Comparison of ENCODE assay signal across 9 cellular contexts in genomic region chr9:129027685-129028191, GRCh38. TPM values are rescaled to one million over a fixed set of nuclear protein-coding genes. Genes with fewer than 3 reads are reported as not detected.
DNase-seq lines count a peak whose midpoint lies in the region; ATAC-seq, FAIRE-seq and TF ChIP-seq lines count a peak whose summit lies in the region.
"Had no signal": no experiment of that assay in that cellular context is flagged by ENCODE, and none has a peak within 500 bp of the region (broad histone marks: within the 10 kb centered on the region; RNA-seq: fewer than 3 reads in every experiment).

No MANE protein-coding gene starts in this region.

- no peaks in the 10 kb centered on the region for H4K20me1 ChIP-seq in endothelial cell of umbilical vein (replicated peaks; ENCODE audit: control insufficient read depth, extremely low read depth, insufficient read depth, low read length)

- H3K9me1 ChIP-seq in endothelial cell of umbilical vein (replicated peaks; ENCODE audit: control insufficient read depth, extremely low read depth, insufficient read depth, low read length): no peaks in the 10 kb centered on the region

- H2AFZ ChIP-seq in endothelial cell of umbilical vein (ENCODE audit: low read depth, low read length): peak overlapping the region; percentile 53

- no peaks in the 10 kb centered on the region for H3K9me3 Mint-ChIP-seq in T-helper 1 cell treated with Interleukin-12 subunit alpha and Interleukin-12 subunit beta and Interleukin-4 antibody, amounts not matched to agents 30 μg/mL and 1 μg/mL, for 36 hours
- H3K9me3 Mint-ChIP-seq in natural killer cell: no peaks in the 10 kb centered on the region

- peak overlapping the region; percentile 84 for H3K4me3 Mint-ChIP-seq in T-helper 1 cell treated with Interleukin-12 subunit alpha and Interleukin-12 subunit beta and Interleukin-4 antibody, amounts not matched to agents 30 μg/mL and 1 μg/mL, for 36 hours
- peak overlapping the region; percentile 83 for H3K4me3 Mint-ChIP-seq in natural killer cell

- H3K4me3 ChIP-seq in endothelial cell of umbilical vein (replicated peaks in 1 of 3; ENCODE audit: insufficient read depth in 1 of 3, low read depth in 1 of 3, low read length in 3 of 3): peak overlapping the region; percentile 47 to 74 (median 54)

- peaks cover 27% of the 10 kb centered on the region for H3K79me2 ChIP-seq in endothelial cell of umbilical vein (ENCODE audit: control insufficient read depth, insufficient read depth, low read length)

- no peaks in the 10 kb centered on the region for H3K27me3 ChIP-seq in endothelial cell of umbilical vein (ENCODE audit: control insufficient read depth in 2 of 2, insufficient read depth in 2 of 2, low read length in 2 of 2)

- peaks cover 7% of the 10 kb centered on the region for H3K4me1 ChIP-seq in endothelial cell of umbilical vein (ENCODE audit: control insufficient read depth, extremely low read depth, insufficient read depth, low read length)

- peaks cover 20% of the 10 kb centered on the region for H3K4me1 Mint-ChIP-seq in T-helper 1 cell treated with Interleukin-12 subunit alpha and Interleukin-12 subunit beta and Interleukin-4 antibody, amounts not matched to agents 30 μg/mL and 1 μg/mL, for 36 hours (ENCODE audit: low read depth)
- H3K4me1 Mint-ChIP-seq in natural killer cell: peaks cover 6 to 18% of the 10 kb centered on the region in 2 donors

- dilution Hi-C loops in endothelial cell of umbilical vein (cut with MboI; ENCODE audit: extremely low pct_ligation_motif_present, low sequenced_read_pairs): no loop called here

- H3K27me3 Mint-ChIP-seq in T-helper 1 cell treated with Interleukin-12 subunit alpha and Interleukin-12 subunit beta and Interleukin-4 antibody, amounts not matched to agents 30 μg/mL and 1 μg/mL, for 36 hours (ENCODE audit: low read depth): no peaks in the 10 kb centered on the region
- no peaks in the 10 kb centered on the region for H3K27me3 Mint-ChIP-seq in natural killer cell (ENCODE audit: low read depth in 2 of 2)

- no peak overlapping the region for H3K27ac ChIP-seq in endothelial cell of umbilical vein (ENCODE audit: insufficient read depth, low read depth, low read length)

- no peak for TF ChIP-seq CTCF in endothelial cell of umbilical vein (IDR thresholded peaks at IDR 0.05; ENCODE audit: extremely low read depth in 1 of 2, insufficient read depth in 1 of 2, low read depth in 1 of 2, low read length in 2 of 2)
- TF ChIP-seq CTCF in natural killer cell (IDR thresholded peaks at IDR 0.05): no peak

- POLR2A ChIA-PET in endothelial cell of umbilical vein (lab: Charles Lee): interaction anchor here (0.7 kb wide), 1 partner anchor 71 kb away, joined by 5 read pairs; no protein-coding TSS in a partner anchor

- BruUV-seq in endothelial cell of umbilical vein (replicated peaks; lab: Mats Ljungman, UMichigan): no TSS peak

- no peaks in the 10 kb centered on the region for H3K36me3 Mint-ChIP-seq in T-helper 1 cell treated with Interleukin-12 subunit alpha and Interleukin-12 subunit beta and Interleukin-4 antibody, amounts not matched to agents 30 μg/mL and 1 μg/mL, for 36 hours (ENCODE audit: low read depth)
- H3K36me3 Mint-ChIP-seq in natural killer cell: no peaks in the 10 kb centered on the region

- H3K9ac ChIP-seq in endothelial cell of umbilical vein (replicated peaks; ENCODE audit: extremely low read depth, insufficient read depth, low read length): peak overlapping the region; percentile 32

- no peak for TF ChIP-seq POLR2A in endothelial cell of umbilical vein (IDR thresholded peaks at IDR 0.05; ENCODE audit: low read depth, low read length)

- ATAC-seq in GM19467 (IDR thresholded peaks at IDR 0.05; ENCODE audit: unreplicated experiment): peak; percentile 29
- peak; percentile 46 to 60 (median 59) for ATAC-seq in natural killer cell

- no peaks in the 10 kb centered on the region for H3K36me3 ChIP-seq in endothelial cell of umbilical vein (ENCODE audit: control insufficient read depth in 2 of 2, extremely low read depth in 1 of 2, insufficient read depth in 2 of 2, low read length in 2 of 2)

- peak overlapping the region; percentile 36 for H3K4me2 ChIP-seq in endothelial cell of umbilical vein (ENCODE audit: insufficient read depth, low read length)

- H3K9me3 ChIP-seq in endothelial cell of umbilical vein (replicated peaks; ENCODE audit: control insufficient read depth, insufficient read depth, low read length): no peaks in the 10 kb centered on the region

- DNase-seq in ELR (ENCODE audit: low read depth): peak; percentile 63
- DNase-seq in HPDE6-E6E7 (ENCODE audit: extremely low spot score): peak; percentile 47
- DNase-seq in endothelial cell of umbilical vein (ENCODE audit: low read depth, low spot score): peak; percentile 31
- no peak for DNase-seq in natural killer cell
- DNase-seq in Kasumi-1 (lab: John Stamatoyannopoulos, UW): no peak
- no peak for DNase-seq in OCI-M2 (lab: John Stamatoyannopoulos, UW; ENCODE audit: unreplicated experiment)

- intact Hi-C loops in endothelial cell of umbilical vein (cut with micrococcal nuclease) (loop anchor here (1.0 to 10.0 kb wide), 7 partner anchors 9 to 293 kb away; partner anchors contain the start of genes DOLK, ENDOG, MIGA2 and NUP188), natural killer cell (cut with micrococcal nuclease) (loop anchor here (1.0 kb wide), 1 partner anchor 9 kb away; the partner anchor contains the start of gene MIGA2)

- peak overlapping the region; percentile 75 for H3K27ac Mint-ChIP-seq in T-helper 1 cell treated with Interleukin-12 subunit alpha and Interleukin-12 subunit beta and Interleukin-4 antibody, amounts not matched to agents 30 μg/mL and 1 μg/mL, for 36 hours
- H3K27ac Mint-ChIP-seq in natural killer cell: peak overlapping the region; percentile 29 to 77

- CTCF ChIA-PET in endothelial cell of umbilical vein (lab: Charles Lee): interaction anchor here (0.6 to 1.5 kb wide), 18 partner anchors 8 to 175 kb away, joined by 3 to 8 read pairs (median 4); partner anchors contain the start of gene MIGA2

- peak; percentile 62 for FAIRE-seq in endothelial cell of umbilical vein (lab: Jason Lieb, UNC)
- FAIRE-seq: endometrium had no signal

TF ChIP-seq in endothelial cell of umbilical vein, 7 proteins besides CTCF, POLR2A, EP300 and RAD21:
- TF ChIP-seq MYC (IDR thresholded peaks at IDR 0.05; ENCODE audit: low read depth, low read length) (no peak), JUN (IDR thresholded peaks at IDR 0.05; ENCODE audit: borderline replicate concordance, insufficient read depth, insufficient read length, low read depth) (no peak), POLR2AphosphoS5 (IDR thresholded peaks at IDR 0.05; ENCODE audit: insufficient read depth, low read depth, low read length) (no peak), FOS (IDR thresholded peaks at IDR 0.05; ENCODE audit: borderline replicate concordance, insufficient read depth, low read length) (no peak), MAX (IDR thresholded peaks at IDR 0.05; ENCODE audit: insufficient read depth, insufficient read length) (no peak), EZH2 (IDR thresholded peaks at IDR 0.05; ENCODE audit: borderline replicate concordance, low read depth, low read length, severe bottlenecking) (no peak), GATA2 (IDR thresholded peaks at IDR 0.05; ENCODE audit: insufficient read depth, insufficient read length, low read depth, low read length) (no peak)

RNA-seq across cellular contexts. Expression of gene SH3GLB2, which starts 0.4 kb away (rescaled TPM):
- 55.8 and 58.8 TPM in 2 replicates for total RNA-seq in endothelial cell of umbilical vein
- polyA plus RNA-seq in endothelial cell of umbilical vein: 77.5 and 91.9 TPM in 2 replicates
- polyA plus RNA-seq in endothelial cell of umbilical vein (2011; cell fraction: cytosol; rRNA removed): 39.7 and 56.0 TPM in 2 replicates
- 277 and 325 TPM in 2 replicates for polyA plus RNA-seq in endothelial cell of umbilical vein (2011; cell fraction: nucleus; rRNA removed)
- 39.9 and 52.4 TPM in 2 replicates for polyA plus RNA-seq in endothelial cell of umbilical vein (2012)
- polyA minus RNA-seq in endothelial cell of umbilical vein: 26.6 and 38.9 TPM in 2 replicates
- 84.7 TPM for polyA minus RNA-seq in endothelial cell of umbilical vein (2011; cell fraction: cytosol; rRNA and poly(A)+ RNA removed)
- polyA minus RNA-seq in endothelial cell of umbilical vein (2011; cell fraction: nucleus; rRNA and poly(A)+ RNA removed): 27.8 and 31.7 TPM in 2 replicates
- 10 to 100 TPM; 50.3 to 67.1 (median 65.4) TPM for total RNA-seq in natural killer cell

RNA-seq across cellular contexts. Expression of gene MIGA2, which starts 8.7 kb away (rescaled TPM):
- total RNA-seq in endothelial cell of umbilical vein (28.0 and 29.5 TPM in 2 replicates), natural killer cell (10 to 100 TPM; 67.3 to 77.9 (median 73.9) TPM)
- polyA plus RNA-seq in endothelial cell of umbilical vein: 27.7 and 28.0 TPM in 2 replicates
- 13.1 and 15.9 TPM in 2 replicates for polyA plus RNA-seq in endothelial cell of umbilical vein (2011; cell fraction: cytosol; rRNA removed)
- polyA plus RNA-seq in endothelial cell of umbilical vein (2011; cell fraction: nucleus; rRNA removed): 125 and 138 TPM in 2 replicates
- 15.3 and 16.1 TPM in 2 replicates for polyA plus RNA-seq in endothelial cell of umbilical vein (2012)
- 12.8 and 20.8 TPM in 2 replicates for polyA minus RNA-seq in endothelial cell of umbilical vein
- polyA minus RNA-seq in endothelial cell of umbilical vein (2011; cell fraction: cytosol; rRNA and poly(A)+ RNA removed): 11.4 TPM
- polyA minus RNA-seq in endothelial cell of umbilical vein (2011; cell fraction: nucleus; rRNA and poly(A)+ RNA removed): 18.4 and 31.4 TPM in 2 replicates

RNA-seq across cellular contexts. Expression of gene DOLPP1, which starts 53.2 kb away (rescaled TPM):
- total RNA-seq in endothelial cell of umbilical vein (17.7 and 26.6 TPM in 2 replicates), natural killer cell (10 to 100 TPM in 1 of 3 donors, 1 to 10 TPM in 2; 7.5 to 11.6 (median 7.8) TPM)
- polyA plus RNA-seq in endothelial cell of umbilical vein: 28.3 and 32.4 TPM in 2 replicates
- 25.7 and 26.5 TPM in 2 replicates for polyA plus RNA-seq in endothelial cell of umbilical vein (2011; cell fraction: cytosol; rRNA removed)
- polyA plus RNA-seq in endothelial cell of umbilical vein (2011; cell fraction: nucleus; rRNA removed): 17.0 and 17.1 TPM in 2 replicates
- polyA plus RNA-seq in endothelial cell of umbilical vein (2012): 9.2 and 11.8 TPM in 2 replicates
- 17.7 and 20.7 TPM in 2 replicates for polyA minus RNA-seq in endothelial cell of umbilical vein
- polyA minus RNA-seq in endothelial cell of umbilical vein (2011; cell fraction: cytosol; rRNA and poly(A)+ RNA removed): 14.8 TPM
- polyA minus RNA-seq in endothelial cell of umbilical vein (2011; cell fraction: nucleus; rRNA and poly(A)+ RNA removed): 4.9 and 7.0 TPM in 2 replicates

Comparison
In these comparisons a context has a peak if more than half of its experiments do, and no peak if none do; other contexts are left out.
1. DNase-seq: peak in ELR (single experiment), HPDE6-E6E7 (single experiment) and endothelial cell of umbilical vein (single experiment); none in natural killer cell (single experiment), Kasumi-1 (0 of 2) and OCI-M2 (single experiment).